26 cellular contexts compared by ENCODE assay signal in the genomic region with DNA sequence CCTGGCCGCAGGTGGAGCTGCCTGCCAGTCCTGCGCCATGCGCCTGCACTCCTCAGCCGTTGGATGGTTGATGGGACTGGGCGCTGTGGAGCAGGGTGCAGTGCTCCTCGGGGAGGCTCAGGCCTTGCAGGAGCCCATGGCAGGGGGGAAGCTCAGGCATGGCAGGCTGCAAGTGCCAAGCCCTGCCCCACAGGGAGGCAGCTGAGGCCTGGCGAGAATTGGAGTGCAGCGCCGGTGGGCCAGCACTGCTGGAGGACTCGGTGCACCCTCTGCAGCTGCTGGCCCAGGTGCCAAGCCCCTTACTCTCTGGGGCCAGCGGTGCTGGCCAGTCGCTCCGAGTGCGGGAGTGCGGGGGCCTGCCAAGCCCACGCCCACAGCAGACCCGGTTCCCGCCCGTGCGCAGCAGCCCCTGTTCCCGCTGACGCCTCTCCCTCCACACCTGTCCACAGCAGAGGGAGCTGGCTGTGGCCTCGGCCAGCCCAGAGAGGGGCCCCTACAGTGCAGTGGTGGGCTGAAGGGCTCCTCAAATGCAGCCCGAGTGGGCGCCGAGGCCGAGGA.
"Had no signal": no experiment of that assay in that cellular context is flagged by ENCODE, and none has a peak within 500 bp of the region (broad histone marks: within the 10 kb centered on the region; RNA-seq: fewer than 3 reads in every experiment).

No MANE protein-coding gene starts in this region.

- H3K27ac ChIP-seq: adrenal gland, body of pancreas, esophagus squamous epithelium, gastrocnemius medialis had no signal

- H3K27ac Mint-ChIP-seq: activated CD4-positive, alpha-beta memory T cell treated with anti-CD3 and anti-CD28 coated beads for 36 hours; activated CD4-positive, alpha-beta T cell treated with anti-CD3 and anti-CD28 coated beads for 36 hours; activated CD4-positive, alpha-beta T cell treated with anti-CD3 and anti-CD28 coated beads, Interleukin-2, amount 10 ng/mL, durations not matched to agents 24 days and 14 days; activated naive CD4-positive, alpha-beta T cell treated with anti-CD3 and anti-CD28 coated beads for 36 hours; activated naive CD4-positive, alpha-beta T cell treated with anti-CD3 and anti-CD28 coated beads, Interleukin-2, amount 50 U/mL, for 24 hours; activated naive CD8-positive, alpha-beta T cell treated with anti-CD3 and anti-CD28 coated beads for 36 hours; activated naive CD8-positive, alpha-beta T cell treated with anti-CD3 and anti-CD28 coated beads, Interleukin-2, amount 50 U/mL, for 24 hours; activated T-cell treated with anti-CD3 and anti-CD28 coated beads, Interleukin-2, amount 50 U/mL, for 24 hours; activated T-cell treated with anti-CD3 and anti-CD28 coated beads, Interleukin-2, amount 50 U/mL, for 72 hours; effector memory CD8-positive, alpha-beta T cell had no signal

- H3K9me3 Mint-ChIP-seq: activated CD4-positive, alpha-beta memory T cell treated with anti-CD3 and anti-CD28 coated beads for 36 hours; activated CD4-positive, alpha-beta T cell treated with anti-CD3 and anti-CD28 coated beads, Interleukin-2, amount 10 ng/mL, durations not matched to agents 24 days and 14 days; activated naive CD4-positive, alpha-beta T cell treated with anti-CD3 and anti-CD28 coated beads for 36 hours; activated naive CD4-positive, alpha-beta T cell treated with anti-CD3 and anti-CD28 coated beads, Interleukin-2, amount 50 U/mL, for 24 hours; activated naive CD8-positive, alpha-beta T cell treated with anti-CD3 and anti-CD28 coated beads for 36 hours; activated naive CD8-positive, alpha-beta T cell treated with anti-CD3 and anti-CD28 coated beads, Interleukin-2, amount 50 U/mL, for 24 hours; activated T-cell treated with anti-CD3 and anti-CD28 coated beads, Interleukin-2, amount 50 U/mL, for 24 hours; activated T-cell treated with anti-CD3 and anti-CD28 coated beads, Interleukin-2, amount 50 U/mL, for 72 hours had no signal

- H3K27me3 ChIP-seq: adrenal gland, body of pancreas, esophagus squamous epithelium, gastrocnemius medialis had no signal

- H3K36me3 Mint-ChIP-seq: activated CD4-positive, alpha-beta memory T cell treated with anti-CD3 and anti-CD28 coated beads for 36 hours; activated naive CD4-positive, alpha-beta T cell treated with anti-CD3 and anti-CD28 coated beads, Interleukin-2, amount 50 U/mL, for 24 hours; activated naive CD8-positive, alpha-beta T cell treated with anti-CD3 and anti-CD28 coated beads for 36 hours had no signal

- H3K4me3 Mint-ChIP-seq: activated CD4-positive, alpha-beta memory T cell treated with anti-CD3 and anti-CD28 coated beads for 36 hours; activated CD4-positive, alpha-beta T cell treated with anti-CD3 and anti-CD28 coated beads for 36 hours; activated CD4-positive, alpha-beta T cell treated with anti-CD3 and anti-CD28 coated beads, Interleukin-2, amount 10 ng/mL, durations not matched to agents 24 days and 14 days; activated naive CD4-positive, alpha-beta T cell treated with anti-CD3 and anti-CD28 coated beads for 36 hours; activated naive CD4-positive, alpha-beta T cell treated with anti-CD3 and anti-CD28 coated beads, Interleukin-2, amount 50 U/mL, for 24 hours; activated naive CD8-positive, alpha-beta T cell treated with anti-CD3 and anti-CD28 coated beads for 36 hours; activated naive CD8-positive, alpha-beta T cell treated with anti-CD3 and anti-CD28 coated beads, Interleukin-2, amount 50 U/mL, for 24 hours; activated T-cell treated with anti-CD3 and anti-CD28 coated beads, Interleukin-2, amount 50 U/mL, for 24 hours; activated T-cell treated with anti-CD3 and anti-CD28 coated beads, Interleukin-2, amount 50 U/mL, for 72 hours; effector memory CD8-positive, alpha-beta T cell had no signal

- ATAC-seq: activated CD4-positive, alpha-beta T cell treated with anti-CD3 and anti-CD28 coated beads for 36 hours; activated naive CD8-positive, alpha-beta T cell treated with anti-CD3 and anti-CD28 coated beads, Interleukin-2, amount 50 U/mL, for 24 hours; activated T-cell treated with anti-CD3 and anti-CD28 coated beads, Interleukin-2, amount 50 U/mL, for 72 hours; body of pancreas; effector memory CD8-positive, alpha-beta T cell; gastrocnemius medialis had no signal

- H3K4me3 ChIP-seq: adrenal gland, body of pancreas, esophagus squamous epithelium, gastrocnemius medialis had no signal

- H3K4me1 Mint-ChIP-seq: activated CD4-positive, alpha-beta T cell treated with anti-CD3 and anti-CD28 coated beads for 36 hours; activated CD4-positive, alpha-beta T cell treated with anti-CD3 and anti-CD28 coated beads, Interleukin-2, amount 10 ng/mL, durations not matched to agents 24 days and 14 days; activated naive CD4-positive, alpha-beta T cell treated with anti-CD3 and anti-CD28 coated beads, Interleukin-2, amount 50 U/mL, for 24 hours; activated naive CD8-positive, alpha-beta T cell treated with anti-CD3 and anti-CD28 coated beads for 36 hours; activated naive CD8-positive, alpha-beta T cell treated with anti-CD3 and anti-CD28 coated beads, Interleukin-2, amount 50 U/mL, for 24 hours had no signal

- DNase-seq: activated CD4-positive, alpha-beta memory T cell treated with anti-CD3 and anti-CD28 coated beads for 36 hours; activated CD4-positive, alpha-beta T cell treated with anti-CD3 and anti-CD28 coated beads for 36 hours; activated CD4-positive, alpha-beta T cell treated with anti-CD3 and anti-CD28 coated beads, Interleukin-2, amount 10 ng/mL, durations not matched to agents 24 days and 14 days; activated CD4-positive, CD25-positive, alpha-beta regulatory T cell; activated CD4-positive, CD25-positive, alpha-beta regulatory T cell treated with anti-CD3 and anti-CD28 coated beads, Interleukin-2, amount 50 U/mL, for 72 hours; activated CD8-positive, alpha-beta memory T cell treated with anti-CD3 and anti-CD28 coated beads, Interleukin-2, amount 50 U/mL, for 48 hours; activated naive CD4-positive, alpha-beta T cell treated with anti-CD3 and anti-CD28 coated beads for 36 hours; activated naive CD8-positive, alpha-beta T cell treated with anti-CD3 and anti-CD28 coated beads for 36 hours; activated naive CD8-positive, alpha-beta T cell treated with anti-CD3 and anti-CD28 coated beads, Interleukin-2, amount 50 U/mL, for 24 hours; activated T-cell treated with anti-CD3 and anti-CD28 coated beads for 4 hours; activated T-cell treated with anti-CD3 and anti-CD28 coated beads, Interleukin-2, amount 50 U/mL, for 24 hours; activated T-cell treated with anti-CD3 and anti-CD28 coated beads, Interleukin-2, amount 50 U/mL, for 72 hours; adrenal gland; amygdala; aorta; body of pancreas; caudate nucleus; cortex of kidney; dermis blood vessel endothelial cell; effector CD4-positive, alpha-beta T cell; effector memory CD8-positive, alpha-beta T cell; erythroblast; esophagus squamous epithelium; gastrocnemius medialis; T-helper 2 cell had no signal

- H3K9me3 ChIP-seq: adrenal gland, body of pancreas, esophagus squamous epithelium, gastrocnemius medialis had no signal

- H3K36me3 ChIP-seq: adrenal gland, esophagus squamous epithelium, gastrocnemius medialis had no signal

- H3K27me3 Mint-ChIP-seq: activated CD4-positive, alpha-beta memory T cell treated with anti-CD3 and anti-CD28 coated beads for 36 hours; activated CD4-positive, alpha-beta T cell treated with anti-CD3 and anti-CD28 coated beads for 36 hours; activated CD4-positive, alpha-beta T cell treated with anti-CD3 and anti-CD28 coated beads, Interleukin-2, amount 10 ng/mL, durations not matched to agents 24 days and 14 days; activated naive CD4-positive, alpha-beta T cell treated with anti-CD3 and anti-CD28 coated beads, Interleukin-2, amount 50 U/mL, for 24 hours; activated naive CD8-positive, alpha-beta T cell treated with anti-CD3 and anti-CD28 coated beads for 36 hours; activated naive CD8-positive, alpha-beta T cell treated with anti-CD3 and anti-CD28 coated beads, Interleukin-2, amount 50 U/mL, for 24 hours; activated T-cell treated with anti-CD3 and anti-CD28 coated beads, Interleukin-2, amount 50 U/mL, for 24 hours; effector memory CD8-positive, alpha-beta T cell had no signal

- H3K4me1 ChIP-seq: adrenal gland, esophagus squamous epithelium, gastrocnemius medialis had no signal
